In the genomic region with DNA sequence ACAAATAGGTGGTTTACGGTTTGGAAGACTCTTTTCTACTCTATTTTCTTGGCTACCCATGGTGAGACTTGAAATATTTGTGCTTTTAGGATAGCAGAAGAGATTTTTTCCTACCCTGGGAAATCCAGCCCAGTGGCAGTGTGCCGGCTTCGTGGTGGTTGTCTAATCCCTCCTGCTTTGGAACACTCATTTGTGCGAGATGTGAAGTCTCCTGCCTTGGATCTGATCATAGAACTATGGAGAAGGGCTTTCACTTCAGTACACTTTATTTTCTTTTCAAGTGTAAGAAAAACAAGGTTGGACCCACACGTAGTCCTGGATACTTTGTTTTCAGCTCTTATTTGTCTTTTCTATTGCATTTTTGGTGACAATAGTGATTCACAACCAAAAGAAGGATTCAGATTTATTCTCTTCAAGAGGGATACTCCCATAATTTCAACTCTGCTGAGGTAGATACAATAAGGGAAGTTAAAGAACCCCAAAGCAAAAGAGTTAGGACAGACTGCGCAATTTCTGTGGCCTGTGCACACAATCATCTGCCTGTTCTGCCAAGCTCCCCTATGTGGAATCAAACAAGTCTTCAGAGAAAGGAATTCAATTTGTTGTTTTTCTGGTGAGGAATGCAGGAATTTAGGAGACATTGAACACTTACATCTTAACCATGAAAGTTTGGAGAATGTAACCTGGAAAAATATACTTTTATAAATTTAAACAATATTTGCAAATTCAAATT, we compare ENCODE assay signal across 14 cellular contexts.
DNase-seq lines count a peak whose midpoint lies in the region; ATAC-seq and TF ChIP-seq lines count a peak whose summit lies in the region.
"Had no signal": no experiment of that assay in that cellular context is flagged by ENCODE, and none has a peak within 500 bp of the region (broad histone marks: within the 10 kb centered on the region; RNA-seq: fewer than 3 reads in every experiment).

No MANE protein-coding gene starts in this region.

- H3K23ac ChIP-seq in trophoblast cell (ENCODE audit: low read length): no peak overlapping the region

- H3K9me2 ChIP-seq in hepatocyte (replicated peaks; ENCODE audit: insufficient read depth): no peaks in the 10 kb centered on the region

- H4K91ac ChIP-seq in trophoblast cell (ENCODE audit: low read depth, low read length): no peak overlapping the region

- H3K4me3 Mint-ChIP-seq in HFFc6: no peak overlapping the region
- H3K4me3 Mint-ChIP-seq: activated naive CD4-positive, alpha-beta T cell treated with anti-CD3 and anti-CD28 coated beads, Interleukin-2, amount 10 ng/mL, durations not matched to agents 7 days and 5 days; IgD-negative memory B cell had no signal

- H3K79me1 ChIP-seq in trophoblast cell (ENCODE audit: low read length): peaks cover 3% of the 10 kb centered on the region

- H2BK120ac ChIP-seq in trophoblast cell (ENCODE audit: insufficient read depth, low read length, poor library complexity): peak overlapping the region; percentile 55

- TF ChIP-seq POLR2A in breast epithelium (IDR thresholded peaks at IDR 0.05): no peak

- TF ChIP-seq CTCF in hepatocyte (IDR thresholded peaks at IDR 0.05; ENCODE audit: poor library complexity) (no peak), breast epithelium (IDR thresholded peaks at IDR 0.05) (no peak), HFFc6 (IDR thresholded peaks at IDR 0.05) (no peak)

- H2AFZ ChIP-seq in hepatocyte (peak overlapping the region; percentile 25), trophoblast cell (ENCODE audit: insufficient read depth, low read length, poor library complexity) (no peak overlapping the region)

- peaks cover 23% of the 10 kb centered on the region for H3K4me1 Mint-ChIP-seq in HFFc6 (ENCODE audit: low read depth)

- H3K79me2 ChIP-seq in hepatocyte: no peaks in the 10 kb centered on the region
- no peaks in the 10 kb centered on the region for H3K79me2 ChIP-seq in trophoblast cell (ENCODE audit: control insufficient read depth, insufficient read depth, low read length, poor library complexity)

- H3K4me1 ChIP-seq in hepatocyte (ENCODE audit: insufficient read depth) (peaks cover 12% of the 10 kb centered on the region), trophoblast cell (ENCODE audit: control insufficient read depth in 1 of 2, insufficient read depth in 2 of 2, low read length in 2 of 2) (peaks cover 2 to 4% of the 10 kb centered on the region in 2 experiments), breast epithelium (no peaks in the 10 kb centered on the region)

- H3K9me3 Mint-ChIP-seq in HFFc6: no peaks in the 10 kb centered on the region
- H3K9me3 Mint-ChIP-seq: activated naive CD4-positive, alpha-beta T cell treated with anti-CD3 and anti-CD28 coated beads, Interleukin-2, amount 10 ng/mL, durations not matched to agents 7 days and 5 days; IgD-negative memory B cell had no signal

- H3K9me3 ChIP-seq in hepatocyte (ENCODE audit: low read depth) (no peaks in the 10 kb centered on the region), trophoblast cell (ENCODE audit: insufficient read depth, low read depth, low read length) (no peaks in the 10 kb centered on the region), breast epithelium (no peaks in the 10 kb centered on the region)

- no peak for ATAC-seq in HG03025 (IDR thresholded peaks at IDR 0.05; ENCODE audit: low FRiP score, unreplicated experiment)

- H3K36me3 Mint-ChIP-seq in HFFc6 (ENCODE audit: low read depth): no peaks in the 10 kb centered on the region
- H3K36me3 Mint-ChIP-seq: activated naive CD4-positive, alpha-beta T cell treated with anti-CD3 and anti-CD28 coated beads, Interleukin-2, amount 10 ng/mL, durations not matched to agents 7 days and 5 days; IgD-negative memory B cell had no signal

- H3K27me3 ChIP-seq in hepatocyte (no peaks in the 10 kb centered on the region), trophoblast cell (ENCODE audit: insufficient read depth, low read length) (no peaks in the 10 kb centered on the region), breast epithelium (no peaks in the 10 kb centered on the region)
- H3K27me3 ChIP-seq: cardiac muscle cell had no signal

- H4K20me1 ChIP-seq in hepatocyte (ENCODE audit: insufficient read depth, poor library complexity, severe bottlenecking): no peaks in the 10 kb centered on the region

- H2AK5ac ChIP-seq in trophoblast cell (ENCODE audit: low read length): no peak overlapping the region

- no peak overlapping the region for H3K9ac ChIP-seq in trophoblast cell (ENCODE audit: low read length)

- 59% methylated on average over 6 of the region's 6 CpGs for WGBS in hepatocyte (ENCODE audit: low lambda C conversion rate, missing lambda C conversion rate)
- WGBS in trophoblast cell (ENCODE audit: extremely low coverage, insufficient coverage, insufficient read length): no CpG with 5 or more reads among the region's 6 CpGs

- peak; percentile 48 for DNase-seq in G401 (ENCODE audit: low spot score)
- DNase-seq in anterior cingulate cortex (lab: John Stamatoyannopoulos, UW): peak in 30 of 58 donors; percentile 0 to 75 (median 22)
- no peak for DNase-seq in hepatocyte (ENCODE audit: low spot score)
- DNase-seq in trophoblast cell: no peak
- DNase-seq in breast epithelium (ENCODE audit: low spot score in 2 of 2): no peak
- no peak for DNase-seq in 8988T
- DNase-seq in HFFc6: no peak
- DNase-seq: activated CD4-positive, alpha-beta T cell treated with anti-CD3 and anti-CD28 coated beads, Interleukin-2, amount 50 U/mL, for 4 hours; activated T-cell treated with anti-CD3 and anti-CD28 coated beads, Interleukin-2, amount 50 U/mL, for 1 hour; effector CD8-positive, alpha-beta T cell had no signal

- no peaks in the 10 kb centered on the region for H3K27me3 Mint-ChIP-seq in HFFc6 (ENCODE audit: insufficient read depth)
- H3K27me3 Mint-ChIP-seq: activated naive CD4-positive, alpha-beta T cell treated with anti-CD3 and anti-CD28 coated beads, Interleukin-2, amount 10 ng/mL, durations not matched to agents 7 days and 5 days; IgD-negative memory B cell had no signal

- intact Hi-C loops in breast epithelium (cut with DNase I; ENCODE audit: low total_unique reads): no loop called here

- no peak overlapping the region for H4K12ac ChIP-seq in trophoblast cell (ENCODE audit: low read depth, low read length)

- H2BK12ac ChIP-seq in trophoblast cell (ENCODE audit: low read length): peak overlapping the region; percentile 66

- H3K27ac ChIP-seq in hepatocyte: peak overlapping the region; percentile 56
- no peak overlapping the region for H3K27ac ChIP-seq in trophoblast cell (ENCODE audit: low read depth, low read length)
- no peak overlapping the region for H3K27ac ChIP-seq in breast epithelium
- H3K27ac ChIP-seq: cardiac muscle cell had no signal

- H4K8ac ChIP-seq in trophoblast cell (ENCODE audit: low read depth, low read length): peak overlapping the region; percentile 50

- H3K4me2 ChIP-seq in hepatocyte: peak overlapping the region; percentile 47
- H3K4me2 ChIP-seq in trophoblast cell (ENCODE audit: low read length): no peak overlapping the region

- no peak overlapping the region for H3K4me3 ChIP-seq in hepatocyte
- H3K4me3 ChIP-seq in trophoblast cell (ENCODE audit: low read depth, low read length): no peak overlapping the region
- no peak overlapping the region for H3K4me3 ChIP-seq in breast epithelium
- H3K4me3 ChIP-seq: cardiac muscle cell had no signal

- H3K14ac ChIP-seq in trophoblast cell (ENCODE audit: low read length): no peak overlapping the region

- H2BK5ac ChIP-seq in trophoblast cell (ENCODE audit: low read depth, low read length, poor library complexity): no peak overlapping the region

- H3K27ac Mint-ChIP-seq in HFFc6: no peak overlapping the region
- H3K27ac Mint-ChIP-seq: activated naive CD4-positive, alpha-beta T cell treated with anti-CD3 and anti-CD28 coated beads, Interleukin-2, amount 10 ng/mL, durations not matched to agents 7 days and 5 days; IgD-negative memory B cell had no signal

- no peak overlapping the region for H3K4ac ChIP-seq in trophoblast cell (ENCODE audit: low read depth, low read length)

- H3K36me3 ChIP-seq in hepatocyte (replicated peaks; ENCODE audit: insufficient read depth, low read depth) (no peaks in the 10 kb centered on the region), trophoblast cell (ENCODE audit: control insufficient read depth in 1 of 2, insufficient read depth in 2 of 2, low read length in 2 of 2) (no peaks in the 10 kb centered on the region), breast epithelium (no peaks in the 10 kb centered on the region)
- H3K36me3 ChIP-seq: cardiac muscle cell had no signal

- no peak overlapping the region for H3K18ac ChIP-seq in trophoblast cell (ENCODE audit: low read length)

- in situ Hi-C loops in G401 (cut with HindIII; ENCODE audit: low sequenced_read_pairs): no loop called here

Comparison
In these comparisons a context has a peak if more than half of its experiments do, and no peak if none do; other contexts are left out.
1. DNase-seq: peak in G401 (single experiment) and anterior cingulate cortex (30 of 58); none in hepatocyte (single experiment), trophoblast cell (0 of 2), breast epithelium (0 of 2), 8988T (single experiment) and HFFc6 (single experiment).